In the genomic region with DNA sequence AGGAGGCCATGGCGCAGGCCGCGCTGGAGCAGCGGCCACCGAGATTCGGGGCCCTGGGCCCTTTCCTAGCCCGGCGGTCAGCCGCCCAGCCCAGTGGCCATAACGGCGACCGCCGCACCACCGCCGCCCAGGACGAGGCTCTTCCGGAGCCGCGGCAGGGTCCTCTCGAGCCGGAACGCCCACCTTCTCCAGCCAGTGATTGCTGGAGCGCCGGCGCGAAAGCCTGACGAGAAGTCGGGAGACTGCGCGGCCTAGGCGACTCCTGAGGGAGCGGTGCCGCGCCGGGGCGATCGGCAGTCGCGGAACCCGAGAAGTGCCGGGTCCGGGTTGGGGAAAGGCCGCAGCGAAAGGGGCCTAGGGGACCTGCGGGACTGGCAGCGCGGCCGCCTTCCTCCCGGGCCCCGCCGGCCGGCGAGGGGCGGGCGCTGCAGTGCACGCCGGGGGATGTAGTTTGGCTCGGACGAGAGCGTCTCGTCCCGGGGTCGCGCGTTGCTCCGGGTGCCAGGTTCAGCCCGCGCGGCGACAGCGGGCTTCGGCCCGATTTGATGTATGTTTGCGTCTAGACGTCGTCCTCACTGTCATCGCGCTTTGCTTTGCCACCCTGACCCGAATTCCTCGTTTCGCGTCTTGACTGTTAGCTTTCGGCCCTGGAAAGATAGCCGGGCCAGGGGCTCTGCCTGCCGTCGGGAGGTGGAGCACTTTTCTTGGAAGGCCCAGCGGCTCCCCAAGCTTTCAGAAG, we compare ENCODE assay signal across 1 cellular context.
A peak's percentile ranks its signal among the peaks of the same experiment; 100 is the strongest.
TF ChIP-seq lines count a peak whose summit lies in the region.

Gene VTI1B, minus strand, starts transcription at position 153 of the 739 bp plus-strand sequence. Its CDS starts 143 bp downstream, at position 10.

TF ChIP-seq in K562, 482 proteins besides CTCF, POLR2A, EP300 and RAD21 (continued from another document and continues in another):
- TF ChIP-seq PRMT5 (CRISPR knock-in tag; IDR thresholded peaks at IDR 0.05): no peak
- TF ChIP-seq NONO (IDR thresholded peaks at IDR 0.05; ENCODE audit: low read depth in 2 of 2, low read length in 1 of 2): peak in 1 of 2 experiments; percentile 40; a peak in 1 of 4 replicates
- TF ChIP-seq RBFOX2 (IDR thresholded peaks at IDR 0.05; ENCODE audit: low read depth, low read length): peak; percentile 89
- TF ChIP-seq ATF7 (IDR thresholded peaks at IDR 0.05): peak; percentile 48; the same call in 1 of the 2 replicates
- TF ChIP-seq, protein P1, sequence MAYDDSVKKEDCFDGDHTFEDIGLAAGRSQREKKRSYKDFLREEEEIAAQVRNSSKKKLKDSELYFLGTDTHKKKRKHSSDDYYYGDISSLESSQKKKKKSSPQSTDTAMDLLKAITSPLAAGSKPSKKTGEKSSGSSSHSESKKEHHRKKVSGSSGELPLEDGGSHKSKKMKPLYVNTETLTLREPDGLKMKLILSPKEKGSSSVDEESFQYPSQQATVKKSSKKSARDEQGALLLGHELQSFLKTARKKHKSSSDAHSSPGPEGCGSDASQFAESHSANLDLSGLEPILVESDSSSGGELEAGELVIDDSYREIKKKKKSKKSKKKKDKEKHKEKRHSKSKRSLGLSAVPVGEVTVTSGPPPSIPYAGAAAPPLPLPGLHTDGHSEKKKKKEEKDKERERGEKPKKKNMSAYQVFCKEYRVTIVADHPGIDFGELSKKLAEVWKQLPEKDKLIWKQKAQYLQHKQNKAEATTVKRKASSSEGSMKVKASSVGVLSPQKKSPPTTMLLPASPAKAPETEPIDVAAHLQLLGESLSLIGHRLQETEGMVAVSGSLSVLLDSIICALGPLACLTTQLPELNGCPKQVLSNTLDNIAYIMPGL (CRISPR knock-in tag; IDR thresholded peaks at IDR 0.05): peak; percentile 41
- TF ChIP-seq KLF13 (tag; IDR thresholded peaks at IDR 0.05; ENCODE audit: borderline replicate concordance, low read depth): peak; percentile 90
- 0 out of 2 replicates have a peak, but pooled peaks have one; percentile 17 for TF ChIP-seq ZBTB1 (CRISPR knock-in tag; IDR thresholded peaks at IDR 0.05; ENCODE audit: borderline replicate concordance, low read depth)
- TF ChIP-seq YY1 (IDR thresholded peaks at IDR 0.05; ENCODE audit: borderline replicate concordance in 1 of 3, control insufficient read depth in 1 of 3, extremely low read depth in 1 of 3, insufficient read depth in 3 of 3, insufficient read length in 1 of 3, insufficient replicate concordance in 2 of 3, low read depth in 1 of 3, low read length in 2 of 3): peak in 2 of 3 experiments; percentile 11 to 45
- TF ChIP-seq IRF9 (tag; IDR thresholded peaks at IDR 0.05): no peak
- TF ChIP-seq ZNF584 (CRISPR knock-in tag; IDR thresholded peaks at IDR 0.05; ENCODE audit: low read depth): peak; percentile 48; the same call in 1 of the 2 replicates
- no peak for TF ChIP-seq NR2C1 (IDR thresholded peaks at IDR 0.05)
- TF ChIP-seq NR2C1 (tag; IDR thresholded peaks at IDR 0.05): peak; percentile 49; the same call in 1 of the 2 replicates
- no peak for TF ChIP-seq PHF20 (IDR thresholded peaks at IDR 0.05; ENCODE audit: partially characterized antibody)
- peak; percentile 51 for TF ChIP-seq GMEB1 (CRISPR knock-in tag; IDR thresholded peaks at IDR 0.05)
- TF ChIP-seq CHD2 (IDR thresholded peaks at IDR 0.05; ENCODE audit: low read depth, low read length): peak; percentile 83
- TF ChIP-seq, protein P2, sequence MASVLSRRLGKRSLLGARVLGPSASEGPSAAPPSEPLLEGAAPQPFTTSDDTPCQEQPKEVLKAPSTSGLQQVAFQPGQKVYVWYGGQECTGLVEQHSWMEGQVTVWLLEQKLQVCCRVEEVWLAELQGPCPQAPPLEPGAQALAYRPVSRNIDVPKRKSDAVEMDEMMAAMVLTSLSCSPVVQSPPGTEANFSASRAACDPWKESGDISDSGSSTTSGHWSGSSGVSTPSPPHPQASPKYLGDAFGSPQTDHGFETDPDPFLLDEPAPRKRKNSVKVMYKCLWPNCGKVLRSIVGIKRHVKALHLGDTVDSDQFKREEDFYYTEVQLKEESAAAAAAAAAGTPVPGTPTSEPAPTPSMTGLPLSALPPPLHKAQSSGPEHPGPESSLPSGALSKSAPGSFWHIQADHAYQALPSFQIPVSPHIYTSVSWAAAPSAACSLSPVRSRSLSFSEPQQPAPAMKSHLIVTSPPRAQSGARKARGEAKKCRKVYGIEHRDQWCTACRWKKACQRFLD (CRISPR knock-in tag; IDR thresholded peaks at IDR 0.05): peak; percentile 84
- peak; percentile 87; the same call in 1 of the 2 replicates for TF ChIP-seq PHF21A (IDR thresholded peaks at IDR 0.05; ENCODE audit: borderline replicate concordance, low read depth)
- TF ChIP-seq PHF8 (IDR thresholded peaks at IDR 0.05; ENCODE audit: borderline replicate concordance, low read length): peak; percentile 81; the same call in 1 of the 2 replicates
- TF ChIP-seq MYC (IDR thresholded peaks at IDR 0.05; ENCODE audit: low read depth, low read length): 0 out of 2 replicates have a peak, but pooled peaks have one; percentile 23
- no peak for TF ChIP-seq MYC (CRISPR knock-in tag; IDR thresholded peaks at IDR 0.05; ENCODE audit: borderline replicate concordance, low read depth)
- no peak for TF ChIP-seq NR2C2 (CRISPR knock-in tag; IDR thresholded peaks at IDR 0.05)
- TF ChIP-seq NR2C2 (tag; IDR thresholded peaks at IDR 0.05): peak; percentile 88
- no peak for TF ChIP-seq ZFPM2 (CRISPR knock-in tag; IDR thresholded peaks at IDR 0.05)
- peak; percentile 91 for TF ChIP-seq TOE1 (IDR thresholded peaks at IDR 0.05; ENCODE audit: borderline replicate concordance)
- TF ChIP-seq TOE1 (CRISPR knock-in tag; IDR thresholded peaks at IDR 0.05; ENCODE audit: borderline replicate concordance, low read depth): no peak
- peak; percentile 51; the same call in 1 of the 2 replicates for TF ChIP-seq L3MBTL2 (IDR thresholded peaks at IDR 0.05)
- TF ChIP-seq ZNF507 (tag; conservative IDR thresholded peaks at IDR 0.05): no peak
- peak; percentile 69 for TF ChIP-seq EGR1 (conservative IDR thresholded peaks at IDR 0.05)
- TF ChIP-seq ELF2 (CRISPR knock-in tag; IDR thresholded peaks at IDR 0.05): peak; percentile 86
- TF ChIP-seq, protein P3, sequence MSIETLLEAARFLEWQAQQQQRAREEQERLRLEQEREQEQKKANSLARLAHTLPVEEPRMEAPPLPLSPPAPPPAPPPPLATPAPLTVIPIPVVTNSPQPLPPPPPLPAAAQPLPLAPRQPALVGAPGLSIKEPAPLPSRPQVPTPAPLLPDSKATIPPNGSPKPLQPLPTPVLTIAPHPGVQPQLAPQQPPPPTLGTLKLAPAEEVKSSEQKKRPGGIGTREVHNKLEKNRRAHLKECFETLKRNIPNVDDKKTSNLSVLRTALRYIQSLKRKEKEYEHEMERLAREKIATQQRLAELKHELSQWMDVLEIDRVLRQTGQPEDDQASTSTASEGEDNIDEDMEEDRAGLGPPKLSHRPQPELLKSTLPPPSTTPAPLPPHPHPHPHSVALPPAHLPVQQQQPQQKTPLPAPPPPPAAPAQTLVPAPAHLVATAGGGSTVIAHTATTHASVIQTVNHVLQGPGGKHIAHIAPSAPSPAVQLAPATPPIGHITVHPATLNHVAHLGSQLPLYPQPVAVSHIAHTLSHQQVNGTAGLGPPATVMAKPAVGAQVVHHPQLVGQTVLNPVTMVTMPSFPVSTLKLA (conservative IDR thresholded peaks at IDR 0.05): peak in 1 of 2 experiments; percentile 71; a peak in 1 of 4 replicates
- TF ChIP-seq TAF7 (tag; IDR thresholded peaks at IDR 0.05): 0 out of 2 replicates have a peak, but pooled peaks have one; percentile 23
- TF ChIP-seq, protein P4, sequence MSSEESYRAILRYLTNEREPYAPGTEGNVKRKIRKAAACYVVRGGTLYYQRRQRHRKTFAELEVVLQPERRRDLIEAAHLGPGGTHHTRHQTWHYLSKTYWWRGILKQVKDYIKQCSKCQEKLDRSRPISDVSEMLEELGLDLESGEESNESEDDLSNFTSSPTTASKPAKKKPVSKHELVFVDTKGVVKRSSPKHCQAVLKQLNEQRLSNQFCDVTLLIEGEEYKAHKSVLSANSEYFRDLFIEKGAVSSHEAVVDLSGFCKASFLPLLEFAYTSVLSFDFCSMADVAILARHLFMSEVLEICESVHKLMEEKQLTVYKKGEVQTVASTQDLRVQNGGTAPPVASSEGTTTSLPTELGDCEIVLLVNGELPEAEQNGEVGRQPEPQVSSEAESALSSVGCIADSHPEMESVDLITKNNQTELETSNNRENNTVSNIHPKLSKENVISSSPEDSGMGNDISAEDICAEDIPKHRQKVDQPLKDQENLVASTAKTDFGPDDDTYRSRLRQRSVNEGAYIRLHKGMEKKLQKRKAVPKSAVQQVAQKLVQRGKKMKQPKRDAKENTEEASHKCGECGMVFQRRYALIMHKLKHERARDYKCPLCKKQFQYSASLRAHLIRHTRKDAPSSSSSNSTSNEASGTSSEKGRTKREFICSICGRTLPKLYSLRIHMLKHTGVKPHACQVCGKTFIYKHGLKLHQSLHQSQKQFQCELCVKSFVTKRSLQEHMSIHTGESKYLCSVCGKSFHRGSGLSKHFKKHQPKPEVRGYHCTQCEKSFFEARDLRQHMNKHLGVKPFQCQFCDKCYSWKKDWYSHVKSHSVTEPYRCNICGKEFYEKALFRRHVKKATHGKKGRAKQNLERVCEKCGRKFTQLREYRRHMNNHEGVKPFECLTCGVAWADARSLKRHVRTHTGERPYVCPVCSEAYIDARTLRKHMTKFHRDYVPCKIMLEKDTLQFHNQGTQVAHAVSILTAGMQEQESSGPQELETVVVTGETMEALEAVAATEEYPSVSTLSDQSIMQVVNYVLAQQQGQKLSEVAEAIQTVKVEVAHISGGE (CRISPR knock-in tag; IDR thresholded peaks at IDR 0.05): peak in 1 of 3 experiments; percentile 71; a peak in 2 of 6 replicates
- peak; percentile 96 for TF ChIP-seq DACH1 (IDR thresholded peaks at IDR 0.05; ENCODE audit: partially characterized antibody)
- TF ChIP-seq, protein P5, sequence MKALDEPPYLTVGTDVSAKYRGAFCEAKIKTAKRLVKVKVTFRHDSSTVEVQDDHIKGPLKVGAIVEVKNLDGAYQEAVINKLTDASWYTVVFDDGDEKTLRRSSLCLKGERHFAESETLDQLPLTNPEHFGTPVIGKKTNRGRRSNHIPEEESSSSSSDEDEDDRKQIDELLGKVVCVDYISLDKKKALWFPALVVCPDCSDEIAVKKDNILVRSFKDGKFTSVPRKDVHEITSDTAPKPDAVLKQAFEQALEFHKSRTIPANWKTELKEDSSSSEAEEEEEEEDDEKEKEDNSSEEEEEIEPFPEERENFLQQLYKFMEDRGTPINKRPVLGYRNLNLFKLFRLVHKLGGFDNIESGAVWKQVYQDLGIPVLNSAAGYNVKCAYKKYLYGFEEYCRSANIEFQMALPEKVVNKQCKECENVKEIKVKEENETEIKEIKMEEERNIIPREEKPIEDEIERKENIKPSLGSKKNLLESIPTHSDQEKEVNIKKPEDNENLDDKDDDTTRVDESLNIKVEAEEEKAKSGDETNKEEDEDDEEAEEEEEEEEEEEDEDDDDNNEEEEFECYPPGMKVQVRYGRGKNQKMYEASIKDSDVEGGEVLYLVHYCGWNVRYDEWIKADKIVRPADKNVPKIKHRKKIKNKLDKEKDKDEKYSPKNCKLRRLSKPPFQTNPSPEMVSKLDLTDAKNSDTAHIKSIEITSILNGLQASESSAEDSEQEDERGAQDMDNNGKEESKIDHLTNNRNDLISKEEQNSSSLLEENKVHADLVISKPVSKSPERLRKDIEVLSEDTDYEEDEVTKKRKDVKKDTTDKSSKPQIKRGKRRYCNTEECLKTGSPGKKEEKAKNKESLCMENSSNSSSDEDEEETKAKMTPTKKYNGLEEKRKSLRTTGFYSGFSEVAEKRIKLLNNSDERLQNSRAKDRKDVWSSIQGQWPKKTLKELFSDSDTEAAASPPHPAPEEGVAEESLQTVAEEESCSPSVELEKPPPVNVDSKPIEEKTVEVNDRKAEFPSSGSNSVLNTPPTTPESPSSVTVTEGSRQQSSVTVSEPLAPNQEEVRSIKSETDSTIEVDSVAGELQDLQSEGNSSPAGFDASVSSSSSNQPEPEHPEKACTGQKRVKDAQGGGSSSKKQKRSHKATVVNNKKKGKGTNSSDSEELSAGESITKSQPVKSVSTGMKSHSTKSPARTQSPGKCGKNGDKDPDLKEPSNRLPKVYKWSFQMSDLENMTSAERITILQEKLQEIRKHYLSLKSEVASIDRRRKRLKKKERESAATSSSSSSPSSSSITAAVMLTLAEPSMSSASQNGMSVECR (CRISPR knock-in tag; IDR thresholded peaks at IDR 0.05): peak; percentile 82; the same call in 1 of the 2 replicates
- no peak for TF ChIP-seq KLF10 (CRISPR knock-in tag; IDR thresholded peaks at IDR 0.05)
- TF ChIP-seq FUS (optimal IDR thresholded peaks at IDR 0.05; ENCODE audit: low read depth, low read length): peak; percentile 28
- no peak for TF ChIP-seq PYGO2 (tag; IDR thresholded peaks at IDR 0.05)
- peak; percentile 89; the same call in 1 of the 2 replicates for TF ChIP-seq POLR2AphosphoS2 (IDR thresholded peaks at IDR 0.05; ENCODE audit: low read length)
- TF ChIP-seq ILK (tag; IDR thresholded peaks at IDR 0.05; ENCODE audit: borderline replicate concordance, low read depth): no peak
- TF ChIP-seq ETS1 (conservative IDR thresholded peaks at IDR 0.05; ENCODE audit: control insufficient read depth, low read depth, low read length): peak; percentile 87
- TF ChIP-seq ZKSCAN1 (IDR thresholded peaks at IDR 0.05; ENCODE audit: low read depth, low read length): no peak
- TF ChIP-seq LEF1 (IDR thresholded peaks at IDR 0.05): no peak
- TF ChIP-seq HOXB6 (CRISPR knock-in tag; IDR thresholded peaks at IDR 0.05; ENCODE audit: borderline replicate concordance): no peak
- TF ChIP-seq HCFC1 (IDR thresholded peaks at IDR 0.05; ENCODE audit: low read depth, low read length): peak; percentile 90
- TF ChIP-seq CBX1 (IDR thresholded peaks at IDR 0.05; ENCODE audit: low read depth): no peak
